ENCODE assay signal across 8 cellular contexts in the genomic region with DNA sequence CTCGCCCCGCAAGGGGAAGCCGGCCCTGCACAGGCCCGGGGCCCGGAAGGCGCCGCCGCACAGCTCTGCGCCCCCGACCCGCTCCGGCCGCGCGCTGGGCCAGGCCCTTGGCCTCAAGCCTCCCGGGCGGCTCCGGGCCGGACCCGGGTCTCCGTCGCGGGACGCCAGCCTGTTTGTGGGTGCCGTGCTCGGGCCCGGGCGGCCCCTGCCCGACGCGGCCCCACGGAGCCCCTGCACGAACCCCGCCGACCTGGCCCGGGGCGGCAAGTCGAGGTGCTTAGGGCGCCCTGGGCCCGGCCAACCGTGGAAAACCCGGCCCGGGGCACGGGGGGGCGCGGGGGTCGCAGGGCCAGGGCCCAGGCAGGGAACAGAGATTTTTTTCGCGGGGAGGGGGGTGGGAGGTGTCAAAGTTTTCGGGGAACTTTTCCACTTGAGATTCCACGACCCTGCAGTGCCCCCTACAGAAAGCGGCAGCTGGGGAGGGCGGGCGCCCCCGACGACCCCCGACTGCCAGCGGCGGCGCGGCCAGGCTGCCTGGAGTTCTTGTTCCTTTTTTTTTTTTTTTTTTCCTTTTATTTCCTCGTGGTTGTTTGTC. TPM values are rescaled to one million over a fixed set of nuclear protein-coding genes. Genes with fewer than 3 reads are reported as not detected.
A peak's percentile ranks its signal among the peaks of the same experiment; 100 is the strongest.
DNase-seq lines count a peak whose midpoint lies in the region; ATAC-seq and TF ChIP-seq lines count a peak whose summit lies in the region.

No MANE protein-coding gene starts in this region.

- no peaks in the 10 kb centered on the region for H3K36me3 ChIP-seq in mucosa of descending colon (ENCODE audit: low read depth)
- H3K36me3 ChIP-seq in tibial artery, result no peaks in the 10 kb centered on the region

- H3K27me3 ChIP-seq in tibial artery, result no peaks in the 10 kb centered on the region

- intact Hi-C loops in mucosa of descending colon (cut with DNase I, micrococcal nuclease), result no loop called here
- intact Hi-C loops in tibial artery (cut with DNase I; ENCODE audit: low total_unique reads), result loop anchor here (2.0 kb wide), 1 partner anchor 413 kb away; no protein-coding TSS in a partner anchor

- H3K4me3 ChIP-seq in mucosa of descending colon (peak overlapping the region; percentile 91), tibial artery (peak overlapping the region; percentile 72 to 92)

- H3K9me3 ChIP-seq in mucosa of descending colon (no peaks in the 10 kb centered on the region), tibial artery (no peaks in the 10 kb centered on the region)

- peak; percentile 43 for DNase-seq in ELR (ENCODE audit: low read depth)
- peak; percentile 60 for DNase-seq in activated CD4-positive, CD25-positive, alpha-beta regulatory T cell treated with anti-CD3 and anti-CD28 coated beads, Interleukin-2, amount 50 U/mL, for 72 hours
- peak; percentile 63 for DNase-seq in ecto neural progenitor cell (ENCODE audit: low spot score)
- peak; percentile 61 to 69 (median 68) for DNase-seq in mucosa of descending colon
- no peak for DNase-seq in tibial artery
- no peak for DNase-seq in SKM-1 (lab: John Stamatoyannopoulos, UW; ENCODE audit: unreplicated experiment)
- DNase-seq in OCI-M2 (lab: John Stamatoyannopoulos, UW; ENCODE audit: unreplicated experiment), result no peak

- H3K4me1 ChIP-seq in mucosa of descending colon (ENCODE audit: low read depth), result peaks cover 13% of the 10 kb centered on the region
- H3K4me1 ChIP-seq in tibial artery, result peaks cover 0 to 59% (median 37%) of the 10 kb centered on the region in 4 donors

- peak overlapping the region; percentile 88 to 91 for H3K27ac ChIP-seq in tibial artery

- peak; percentile 25 for ATAC-seq in HG02870 (IDR thresholded peaks at IDR 0.05; ENCODE audit: unreplicated experiment)
- ATAC-seq in mucosa of descending colon, result peak; percentile 22

- TF ChIP-seq CTCF in mucosa of descending colon (IDR thresholded peaks at IDR 0.05) (no peak), tibial artery (IDR thresholded peaks at IDR 0.05) (no peak)

RNA-seq across cellular contexts. Expression of a gene that starts 0.8 kb away (rescaled TPM):
- total RNA-seq in mucosa of descending colon, result 10 to 100 TPM; 42.2 to 70.4 (median 43.1) TPM

RNA-seq across cellular contexts. Expression of a gene that starts 42.3 kb away (rescaled TPM):
- 10 to 100 TPM; 26.8 to 41.6 (median 30.8) TPM for total RNA-seq in mucosa of descending colon

Comparison
In these comparisons a context has a peak if more than half of its experiments do, and no peak if none do; other contexts are left out.
1. DNase-seq: peak in ELR (single experiment), activated CD4-positive, CD25-positive, alpha-beta regulatory T cell treated with anti-CD3 and anti-CD28 coated beads, Interleukin-2, amount 50 U/mL, for 72 hours (single experiment), ecto neural progenitor cell (single experiment) and mucosa of descending colon (3 of 3); none in tibial artery (0 of 2), SKM-1 (single experiment) and OCI-M2 (single experiment).